ENCODE assay signal across 12 cellular contexts in the genomic region with DNA sequence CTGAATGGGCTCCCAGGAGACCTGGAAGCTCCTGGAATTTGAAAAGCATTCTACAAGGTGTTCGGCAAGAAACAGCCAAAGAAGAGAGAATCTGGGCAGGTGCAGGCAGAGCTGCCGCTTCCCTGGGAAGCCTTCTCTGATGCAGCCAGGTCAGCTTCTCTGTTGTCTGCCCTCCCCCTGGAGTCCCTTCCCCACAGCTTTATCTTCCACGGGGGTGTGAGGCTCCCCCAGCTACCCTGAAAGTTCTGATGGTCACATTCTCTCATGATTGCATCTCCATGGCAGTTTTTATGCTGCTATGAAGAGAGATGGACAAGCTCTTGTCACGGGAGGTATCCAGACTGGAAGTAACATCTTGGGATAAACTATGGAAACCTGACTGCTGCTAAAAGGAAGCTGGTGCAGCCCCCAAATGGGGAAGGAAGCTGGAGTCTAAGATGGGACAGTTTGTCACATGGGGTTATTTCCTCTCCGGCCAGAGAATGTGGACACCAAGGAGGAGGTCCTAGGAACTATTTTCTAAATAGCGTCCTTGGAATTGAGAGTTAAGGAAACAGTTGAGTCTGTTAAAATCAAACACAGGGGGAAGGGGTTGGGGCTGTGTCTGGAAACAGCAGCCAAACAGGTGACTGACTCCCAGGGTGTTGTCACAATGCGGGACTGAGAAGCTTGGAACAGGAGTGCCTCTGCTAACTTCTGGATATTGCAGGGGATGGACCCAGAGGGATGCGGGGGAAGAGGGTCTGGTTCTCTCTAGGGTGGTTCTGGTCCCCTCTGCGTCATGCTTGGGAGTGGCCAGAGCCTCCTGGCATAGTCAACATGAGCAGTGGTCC.
DNase-seq lines count a peak whose midpoint lies in the region; ATAC-seq, FAIRE-seq and TF ChIP-seq lines count a peak whose summit lies in the region.
"Had no signal": no experiment of that assay in that cellular context is flagged by ENCODE, and none has a peak within 500 bp of the region (broad histone marks: within the 10 kb centered on the region; RNA-seq: fewer than 3 reads in every experiment).

No MANE protein-coding gene starts in this region.

- peak; percentile 20 for ATAC-seq in Right ventricle myocardium inferior
- ATAC-seq in naive thymus-derived CD8-positive, alpha-beta T cell = no peak
- ATAC-seq in upper lobe of left lung (ENCODE audit: low FRiP score in 2 of 2) = peak in 1 of 2 donors; percentile 32
- no peak for ATAC-seq in HG03520 (IDR thresholded peaks at IDR 0.05; ENCODE audit: unreplicated experiment)

- no peak for FAIRE-seq in H54 (lab: Jason Lieb, UNC)

- H3K36me3 ChIP-seq in upper lobe of left lung = peaks cover 9 to 88% (median 52%) of the 10 kb centered on the region in 4 donors

- H3K9me3 Mint-ChIP-seq in chondrocyte (ENCODE audit: low read depth) = no peaks in the 10 kb centered on the region
- no peaks in the 10 kb centered on the region for H3K9me3 Mint-ChIP-seq in naive thymus-derived CD8-positive, alpha-beta T cell
- H3K9me3 Mint-ChIP-seq: activated T-helper 1 cell treated with anti-CD3 and anti-CD28 coated beads, Interleukin-12 subunit alpha, Interleukin-12 subunit beta, Interleukin-2, Interleukin-4 antibody, amounts not matched to agents 30 ng/mL and 10 ng/mL and 1 ng/mL, durations not matched to agents 14 hours and 24 hours and 36 hours had no signal

- no peaks in the 10 kb centered on the region for H3K27me3 Mint-ChIP-seq in chondrocyte (ENCODE audit: low read depth)
- no peaks in the 10 kb centered on the region for H3K27me3 Mint-ChIP-seq in naive thymus-derived CD8-positive, alpha-beta T cell

- TF ChIP-seq EP300 in upper lobe of left lung (IDR thresholded peaks at IDR 0.05) = no peak

- no peak overlapping the region for H3K4me3 ChIP-seq in upper lobe of left lung

- 51 to 55% methylated on average over 8 to 9 of the region's 9 CpGs for WGBS in upper lobe of left lung, 2 donors

- H3K36me3 Mint-ChIP-seq in chondrocyte (ENCODE audit: low read depth) = peaks cover 47% of the 10 kb centered on the region
- peaks cover 0 to 76% (median 4%) of the 10 kb centered on the region in 3 donors for H3K36me3 Mint-ChIP-seq in naive thymus-derived CD8-positive, alpha-beta T cell

- TF ChIP-seq POLR2A in upper lobe of left lung (IDR thresholded peaks at IDR 0.05) (no peak), H54 (IDR thresholded peaks at IDR 0.05; ENCODE audit: low read depth, low read length) (no peak)

- no peak for DNase-seq in Right ventricle myocardium inferior (ENCODE audit: missing footprints)
- DNase-seq in cardiac septum (ENCODE audit: low spot score) = no peak
- no peak for DNase-seq in chondrocyte (ENCODE audit: low spot score)
- DNase-seq in naive thymus-derived CD8-positive, alpha-beta T cell = no peak
- no peak for DNase-seq in upper lobe of left lung
- DNase-seq in H54 (ENCODE audit: insufficient read length, low spot score) = no peak
- no peak for DNase-seq in NK-92 treated with Interleukin-12 subunit alpha and Interleukin-12 subunit beta, amount 100 ng/mL, for 24 hours (lab: John Stamatoyannopoulos, UW)
- DNase-seq: dermis blood vessel endothelial cell; NCI-H2081; stimulated activated CD8-positive, alpha-beta memory T cell treated with anti-CD3 and anti-CD28 coated beads, Interleukin-4, amount 100 ng/mL, for 48 hours had no signal

- TF ChIP-seq CTCF in chondrocyte (IDR thresholded peaks at IDR 0.05) (no peak), upper lobe of left lung (IDR thresholded peaks at IDR 0.05) (no peak)

- H3K4me1 ChIP-seq in upper lobe of left lung = peaks cover 25 to 49% (median 38%) of the 10 kb centered on the region in 4 donors

- POLR2A ChIA-PET in naive thymus-derived CD8-positive, alpha-beta T cell (lab: Charles Lee) = interaction anchor here (1.4 to 1.6 kb wide), 2 partner anchors 61 to 73 kb away, joined by 3 read pairs; no protein-coding TSS in a partner anchor

- H3K27ac ChIP-seq in upper lobe of left lung = peak overlapping the region; percentile 6 to 69 (median 16)

- no peaks in the 10 kb centered on the region for H3K9me3 ChIP-seq in upper lobe of left lung

- H3K27me3 ChIP-seq in upper lobe of left lung = no peaks in the 10 kb centered on the region

- no peak overlapping the region for H3K4me3 Mint-ChIP-seq in chondrocyte (ENCODE audit: unreplicated experiment)
- H3K4me3 Mint-ChIP-seq in naive thymus-derived CD8-positive, alpha-beta T cell = no peak overlapping the region
- H3K4me3 Mint-ChIP-seq: activated T-helper 1 cell treated with anti-CD3 and anti-CD28 coated beads, Interleukin-12 subunit alpha, Interleukin-12 subunit beta, Interleukin-2, Interleukin-4 antibody, amounts not matched to agents 30 ng/mL and 10 ng/mL and 1 ng/mL, durations not matched to agents 14 hours and 24 hours and 36 hours had no signal

- H3K27ac Mint-ChIP-seq in chondrocyte (ENCODE audit: unreplicated experiment) = peak overlapping the region; percentile 70
- peak overlapping the region in 9 of 10 donors; percentile 45 to 93 (median 87) for H3K27ac Mint-ChIP-seq in naive thymus-derived CD8-positive, alpha-beta T cell

- peaks cover 18% of the 10 kb centered on the region for H3K4me1 Mint-ChIP-seq in chondrocyte (ENCODE audit: low read depth)
- peaks cover 29 to 57% (median 34%) of the 10 kb centered on the region in 4 donors for H3K4me1 Mint-ChIP-seq in naive thymus-derived CD8-positive, alpha-beta T cell

- intact Hi-C loops in Right ventricle myocardium inferior (cut with DNase I) = no loop called here
- intact Hi-C loops in cardiac septum (cut with DNase I) = no loop called here
